Comparison of ENCODE assay signal across 16 cellular contexts in the genomic region with DNA sequence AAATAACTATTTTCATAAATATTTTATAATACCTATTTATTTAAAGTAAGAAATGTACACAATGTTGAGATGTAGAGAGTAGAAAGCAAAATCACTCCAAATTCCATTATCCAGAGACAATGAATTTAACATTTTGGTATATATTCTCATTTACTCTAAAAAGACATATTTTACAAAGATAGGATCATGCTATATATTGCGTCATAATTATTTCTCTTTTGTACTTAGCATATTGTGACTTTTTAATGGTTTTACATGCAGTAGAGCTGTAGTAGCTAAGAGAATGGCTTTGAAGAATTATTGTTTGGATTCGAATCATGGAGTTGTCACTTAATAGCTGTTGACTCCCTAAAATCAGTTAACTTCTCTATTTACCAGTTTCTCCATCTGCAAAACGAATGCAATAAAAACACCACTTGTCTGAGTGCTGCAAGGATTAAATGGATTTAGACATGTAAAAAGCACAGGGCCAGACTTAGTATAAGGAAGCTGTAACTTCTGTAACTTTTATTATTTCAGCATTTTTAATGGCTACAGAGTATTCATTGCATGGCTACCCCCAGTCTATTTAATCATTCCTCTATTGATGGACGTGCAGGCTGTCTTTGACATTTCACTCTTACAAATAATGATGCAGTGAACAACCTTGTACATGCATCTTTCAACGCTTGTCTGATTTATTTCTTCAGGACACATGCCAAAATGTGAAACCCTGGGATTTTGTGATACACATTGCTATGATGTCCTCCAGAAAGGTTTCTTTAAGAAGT. TPM values are rescaled to one million over a fixed set of nuclear protein-coding genes. Genes with fewer than 3 reads are reported as not detected.
DNase-seq lines count a peak whose midpoint lies in the region; ATAC-seq and TF ChIP-seq lines count a peak whose summit lies in the region.
"Had no signal": no experiment of that assay in that cellular context is flagged by ENCODE, and none has a peak within 500 bp of the region (broad histone marks: within the 10 kb centered on the region; RNA-seq: fewer than 3 reads in every experiment).

No MANE protein-coding gene starts in this region.

- no peak overlapping the region for H2BK120ac ChIP-seq in neuronal stem cell (ENCODE audit: low read depth, low read length)

- no peak overlapping the region for H3K27ac Mint-ChIP-seq in Caco-2 (ENCODE audit: unreplicated experiment)

- no peak overlapping the region for H3K4me2 ChIP-seq in neuronal stem cell (ENCODE audit: insufficient read depth, low read length, poor library complexity, severe bottlenecking)

- H3K9me3 ChIP-seq in psoas muscle (no peaks in the 10 kb centered on the region), Caco-2 (no peaks in the 10 kb centered on the region), neuronal stem cell (replicated peaks in 1 of 2; ENCODE audit: control insufficient read depth in 2 of 2, insufficient read depth in 1 of 2, low read depth in 1 of 2, low read length in 2 of 2) (peaks cover 0 to 4% of the 10 kb centered on the region in 2 donors)

- BruUV-seq in Caco-2 (replicated peaks; lab: Mats Ljungman, UMichigan) = no TSS peak

- no peak overlapping the region for H2BK12ac ChIP-seq in neuronal stem cell (ENCODE audit: low read length)

- no peaks in the 10 kb centered on the region for H3K79me1 ChIP-seq in neuronal stem cell (ENCODE audit: low read depth, low read length)

- H3K27me3 Mint-ChIP-seq in Caco-2 (ENCODE audit: insufficient read depth, unreplicated experiment) = peaks cover 4% of the 10 kb centered on the region

- TF ChIP-seq CTCF in psoas muscle (IDR thresholded peaks at IDR 0.05) = no peak
- TF ChIP-seq CTCF in Caco-2 (IDR thresholded peaks at IDR 0.05; ENCODE audit: insufficient read depth in 1 of 2, low read depth in 1 of 2, low read length in 1 of 2, severe bottlenecking in 1 of 2, unreplicated experiment in 1 of 2) = no peak

- CTCF ChIA-PET in Caco-2 (lab: Charles Lee) = no interaction called here

- H2AFZ ChIP-seq in neuronal stem cell (ENCODE audit: low read length) = no peak overlapping the region

- peaks cover 6% of the 10 kb centered on the region for H3K36me3 Mint-ChIP-seq in Caco-2 (ENCODE audit: insufficient read depth, unreplicated experiment)

- DNase-seq in psoas muscle (no peak), Caco-2 (no peak), NCI-H510A treated with DMSO at 0.1 percent for 48 hours (lab: John Stamatoyannopoulos, UW) (no peak), neuronal stem cell (ENCODE audit: low spot score) (no peak)
- no peak for DNase-seq in activated CD8-positive, alpha-beta memory T cell treated with anti-CD3 and anti-CD28 coated beads for 24 hours
- DNase-seq: activated CD4-positive, alpha-beta T cell treated with anti-CD3 and anti-CD28 coated beads for 1 hour; activated T-cell treated with anti-CD3 and anti-CD28 coated beads, Interleukin-2, amount 50 U/mL, for 48 hours; cerebellar nuclear complex; DMS79; NCI-H187; stimulated activated CD4-positive, alpha-beta T cell treated with anti-CD3 and anti-CD28 coated beads, Interleukin-4, amount 100 ng/mL, for 1 hour had no signal

- H3K4ac ChIP-seq in neuronal stem cell (ENCODE audit: low read length) = no peak overlapping the region

- no peak overlapping the region for H2AK5ac ChIP-seq in neuronal stem cell (ENCODE audit: low read depth, low read length)

- H3K27me3 ChIP-seq in psoas muscle (ENCODE audit: insufficient read depth in 3 of 3, low read length in 2 of 3) (no peaks in the 10 kb centered on the region), Caco-2 (replicated peaks; ENCODE audit: control insufficient read depth, insufficient read depth, low read length) (no peaks in the 10 kb centered on the region), neuronal stem cell (ENCODE audit: control insufficient read depth in 3 of 3, insufficient read depth in 3 of 3, low read depth in 1 of 3, low read length in 3 of 3) (no peaks in the 10 kb centered on the region)

- intact Hi-C loops in psoas muscle (cut with DNase I) (no loop called here), Caco-2 (cut with micrococcal nuclease; ENCODE audit: unreplicated experiment) (no loop called here)

- POLR2A ChIA-PET in Caco-2 (lab: Charles Lee) = no interaction called here

- no peak overlapping the region for H2BK5ac ChIP-seq in neuronal stem cell (ENCODE audit: low read length)

- no peak overlapping the region for H2BK15ac ChIP-seq in neuronal stem cell (ENCODE audit: low read length)

- H3K23ac ChIP-seq in neuronal stem cell (ENCODE audit: low read depth, low read length, poor library complexity) = no peak overlapping the region

- 24 to 40% (median 25%) methylated on average over 5 of the region's 5 CpGs for WGBS in psoas muscle, 3 donors
- no CpG with 5 or more reads among the region's 5 CpGs for WGBS in neuronal stem cell (ENCODE audit: extremely low coverage in 2 of 2, insufficient read length in 2 of 2, insufficient replicate concordance in 1 of 2), 2 donors

- peak overlapping the region; percentile 37 for H3K4me3 ChIP-seq in psoas muscle
- H3K4me3 ChIP-seq in Caco-2 (ENCODE audit: low read depth, low read length) = no peak overlapping the region
- no peak overlapping the region for H3K4me3 ChIP-seq in neuronal stem cell (ENCODE audit: low read length in 2 of 2)

- H3K9ac ChIP-seq in neuronal stem cell (ENCODE audit: low read depth, low read length, poor library complexity) = no peak overlapping the region

- H3K36me3 ChIP-seq in psoas muscle (ENCODE audit: insufficient read depth in 1 of 2, low read depth in 1 of 2) (no peaks in the 10 kb centered on the region), Caco-2 (ENCODE audit: control insufficient read depth, insufficient read depth, low read length) (no peaks in the 10 kb centered on the region), neuronal stem cell (replicated peaks in 1 of 2; ENCODE audit: control insufficient read depth in 2 of 2, insufficient read depth in 2 of 2, low read length in 2 of 2) (no peaks in the 10 kb centered on the region)

- H4K91ac ChIP-seq in neuronal stem cell (ENCODE audit: low read depth, low read length, poor library complexity) = no peak overlapping the region

- peaks cover 17% of the 10 kb centered on the region for H3K9me3 Mint-ChIP-seq in Caco-2 (ENCODE audit: unreplicated experiment)

- H4K8ac ChIP-seq in neuronal stem cell (ENCODE audit: low read depth, low read length) = no peak overlapping the region

- H3K4me1 Mint-ChIP-seq in Caco-2 (ENCODE audit: low read depth, unreplicated experiment) = no peaks in the 10 kb centered on the region

- H3K4me1 ChIP-seq in psoas muscle (peaks cover 37% of the 10 kb centered on the region), Caco-2 (no peaks in the 10 kb centered on the region), neuronal stem cell (ENCODE audit: control insufficient read depth in 2 of 2, insufficient read depth in 1 of 2, low read depth in 1 of 2, low read length in 2 of 2) (peaks cover 0 to 7% of the 10 kb centered on the region in 2 donors)

- H3K14ac ChIP-seq in neuronal stem cell (ENCODE audit: low read length) = no peak overlapping the region

- H3K27ac ChIP-seq in psoas muscle = peak overlapping the region; percentile 54
- no peak overlapping the region for H3K27ac ChIP-seq in neuronal stem cell (replicated peaks; ENCODE audit: low read length)
- H3K27ac ChIP-seq: RWPE1 had no signal

- no peak overlapping the region for H3K18ac ChIP-seq in neuronal stem cell (ENCODE audit: low read length)

- no peak overlapping the region for H3K4me3 Mint-ChIP-seq in Caco-2 (ENCODE audit: unreplicated experiment)

- peak; percentile 28 for ATAC-seq in GM18907 (IDR thresholded peaks at IDR 0.05; ENCODE audit: unreplicated experiment)
- ATAC-seq in GM21825 (IDR thresholded peaks at IDR 0.05; ENCODE audit: unreplicated experiment) = peak; percentile 13
- ATAC-seq in HG03280 (IDR thresholded peaks at IDR 0.05; ENCODE audit: unreplicated experiment) = peak; percentile 24
- peak; percentile 37 to 74 (median 46) for ATAC-seq in psoas muscle

RNA-seq across cellular contexts. Expression of gene KCNS3, which starts 33.2 kb away (rescaled TPM):
- total RNA-seq in psoas muscle (10 to 100 TPM in 2 of 4 donors, 1 to 10 TPM in 2; 5.8 to 14.6 (median 10.1) TPM), Caco-2 (2022) (0.14 and 0.20 TPM in 2 replicates)
- polyA plus RNA-seq in psoas muscle = 10 to 100 TPM in 2 of 3 donors, 1 to 10 TPM in 1; 3.6 to 29.2 (median 12.1) TPM
- 6.1 TPM for polyA plus RNA-seq in neuronal stem cell (2013, experiment 1 of 2)
- polyA plus RNA-seq in neuronal stem cell (2013, experiment 2 of 2) = 6.3 TPM
- total RNA-seq: T-helper 1 cell treated with Interleukin-12 subunit alpha and Interleukin-12 subunit beta and Interleukin-4 antibody, amounts not matched to agents 30 ng/mL and 1 ng/mL, for 36 hours had no signal
